11 cellular contexts compared by ENCODE assay signal in genomic region chr6:125931733-125932450, GRCh38. TPM values are rescaled to one million over a fixed set of nuclear protein-coding genes. Genes with fewer than 3 reads are reported as not detected.
DNase-seq lines count a peak whose midpoint lies in the region; ATAC-seq, FAIRE-seq and TF ChIP-seq lines count a peak whose summit lies in the region.
"Had no signal": no experiment of that assay in that cellular context is flagged by ENCODE, and none has a peak within 500 bp of the region (broad histone marks: within the 10 kb centered on the region; RNA-seq: fewer than 3 reads in every experiment).

No MANE protein-coding gene starts in this region.

- DNase-seq in GM13977 (ENCODE audit: low spot score) (peak; percentile 23), K562 (ENCODE audit: extremely low read depth in 1 of 4, low spot score in 3 of 4) (no peak), A673 (ENCODE audit: low spot score) (no peak), NCI-H345 treated with DMSO at 0.1 percent for 48 hours (lab: John Stamatoyannopoulos, UW; ENCODE audit: unreplicated experiment) (no peak), left colon (no peak)
- DNase-seq in stimulated activated CD4-positive, alpha-beta T cell treated with anti-CD3 and anti-CD28 coated beads, Interleukin-4, amount 100 ng/mL, for 1 hour: no peak
- DNase-seq: CD8-positive, alpha-beta memory T cell; left cardiac atrium had no signal

- H3K27me3 ChIP-seq in K562 (ENCODE audit: control insufficient read depth in 2 of 2, insufficient read depth in 2 of 2, low read length in 2 of 2): no peaks in the 10 kb centered on the region
- H3K27me3 ChIP-seq in A673 (replicated peaks; ENCODE audit: insufficient read depth, low read depth, low read length, poor library complexity): no peaks in the 10 kb centered on the region

- H3K79me2 ChIP-seq in K562 (ENCODE audit: control insufficient read depth, insufficient read depth, low read length): no peaks in the 10 kb centered on the region

- TF ChIP-seq EP300 in K562 (IDR thresholded peaks at IDR 0.05; ENCODE audit: low read length): no peak

- H3K9ac ChIP-seq in K562 (ENCODE audit: insufficient read depth in 1 of 2, low read depth in 2 of 2, low read length in 2 of 2): no peak overlapping the region

- TF ChIP-seq RAD21 in K562 (CRISPR knock-in tag; conservative IDR thresholded peaks at IDR 0.05 in 1 of 2, IDR thresholded peaks at IDR 0.05 in 1 of 2): no peak

- in situ Hi-C loops in GM13977 (cut with MboI; ENCODE audit: low pct_unique_long_range_greater_than_20kb, low sequenced_read_pairs, unreplicated experiment) (no loop called here), K562 (cut with MboI) (no loop called here)

- 77% methylated on average over 4 of the region's 4 CpGs for WGBS in K562 (ENCODE audit: insufficient coverage, low coverage, missing lambda C conversion rate)

- no peak overlapping the region for H3K4me3 ChIP-seq in K562
- no peak overlapping the region for H3K4me3 ChIP-seq in A673 (ENCODE audit: low read depth, low read length, poor library complexity, severe bottlenecking)
- H3K4me3 ChIP-seq: prostate gland had no signal

- POLR2A ChIA-PET in K562 (lab: Yijun Ruan, JAX): interaction anchor here (0.8 to 1.4 kb wide), 3 partner anchors 12 to 14 kb away, joined by 3 to 5 read pairs (median 3); no protein-coding TSS in a partner anchor
- POLR2A ChIA-PET in A673 (lab: Charles Lee; ENCODE audit: low non-redundant PET): no interaction called here

- CTCF ChIA-PET in K562 (lab: Yijun Ruan, JAX; ENCODE audit: low intra/inter-chr PET ratio): no interaction called here
- CTCF ChIA-PET in A673 (lab: Charles Lee): no interaction called here

- H2AFZ ChIP-seq in K562 (ENCODE audit: low read depth, low read length): no peak overlapping the region

- no peak for TF ChIP-seq CTCF in GM13977 (IDR thresholded peaks at IDR 0.05; ENCODE audit: extremely low read depth, insufficient read depth, missing control alignments)
- no peak for TF ChIP-seq CTCF in K562 (IDR thresholded peaks at IDR 0.05 in 2 of 3, conservative IDR thresholded peaks at IDR 0.05 in 1 of 3; ENCODE audit: insufficient read depth in 2 of 3, low read depth in 1 of 3, low read length in 3 of 3)
- TF ChIP-seq CTCF in A673 (conservative IDR thresholded peaks at IDR 0.05; ENCODE audit: low read depth, low read length): no peak

- H3K9me1 ChIP-seq in K562 (ENCODE audit: control insufficient read depth, insufficient read depth, low read length): no peaks in the 10 kb centered on the region

- FAIRE-seq in K562 (lab: Jason Lieb, UNC): no peak

- H3K4me2 ChIP-seq in K562 (ENCODE audit: insufficient read depth, low read length): no peak overlapping the region

- H3K4me1 ChIP-seq in K562 (replicated peaks in 1 of 2; ENCODE audit: control insufficient read depth in 2 of 2, insufficient read depth in 2 of 2, low read length in 2 of 2): no peaks in the 10 kb centered on the region; a peak in 1 of 5 replicates
- H3K4me1 ChIP-seq in A673 (ENCODE audit: insufficient read depth, low read length, poor library complexity, severe bottlenecking): no peaks in the 10 kb centered on the region
- H3K4me1 ChIP-seq: prostate gland had no signal

- H3K27ac ChIP-seq in K562 (ENCODE audit: extremely low read depth, low read depth, low read length): no peak overlapping the region
- H3K27ac ChIP-seq in A673 (ENCODE audit: low read depth, low read length, poor library complexity, severe bottlenecking): no peak overlapping the region
- H3K27ac ChIP-seq: prostate gland had no signal

- H3K36me3 ChIP-seq in K562 (ENCODE audit: control insufficient read depth, insufficient read depth, low read length) (peaks cover 17% of the 10 kb centered on the region), A673 (ENCODE audit: insufficient read depth, low read length, poor library complexity, severe bottlenecking) (no peaks in the 10 kb centered on the region)
- H3K36me3 ChIP-seq: prostate gland had no signal

- peak; percentile 74 for ATAC-seq in GM19452 (IDR thresholded peaks at IDR 0.05; ENCODE audit: unreplicated experiment)
- ATAC-seq in HG03139 (IDR thresholded peaks at IDR 0.05; ENCODE audit: unreplicated experiment): peak; percentile 68
- ATAC-seq in K562: peak; percentile 12; the same call in 1 of the 3 replicates
- ATAC-seq in left colon: no peak

- BruUV-seq in K562 (replicated peaks; lab: Mats Ljungman, UMichigan): no TSS peak
- no TSS peak for BruUV-seq in A673 (replicated peaks; lab: Mats Ljungman, UMichigan)

- no peaks in the 10 kb centered on the region for H3K9me3 ChIP-seq in K562 (replicated peaks; ENCODE audit: control insufficient read depth, insufficient read depth, low read depth, low read length)
- no peaks in the 10 kb centered on the region for H3K9me3 ChIP-seq in A673 (ENCODE audit: low read depth, low read length, poor library complexity, severe bottlenecking)
- H3K9me3 ChIP-seq: prostate gland had no signal

- no peak for TF ChIP-seq POLR2A in K562 (conservative IDR thresholded peaks at IDR 0.05)

- H4K20me1 ChIP-seq in K562 (replicated peaks; ENCODE audit: control insufficient read depth, insufficient read depth, low read length): no peaks in the 10 kb centered on the region

- intact Hi-C loops in K562 (cut with micrococcal nuclease) (no loop called here), A673 (cut with micrococcal nuclease; ENCODE audit: unreplicated experiment) (no loop called here), left colon (cut with DNase I, micrococcal nuclease) (no loop called here)

TF ChIP-seq in K562, 482 proteins besides CTCF, POLR2A, EP300 and RAD21:
- no peak for TF ChIP-seq NRF1 (conservative IDR thresholded peaks at IDR 0.05 in 1 of 2, IDR thresholded peaks at IDR 0.05 in 1 of 2)
- no peak for TF ChIP-seq CREM (IDR thresholded peaks at IDR 0.05; ENCODE audit: low read depth)
- TF ChIP-seq KDM5B (IDR thresholded peaks at IDR 0.05; ENCODE audit: insufficient replicate concordance, low read depth, low read length): no peak
- peak; percentile 75; the same call in 1 of the 2 replicates for TF ChIP-seq ZNF431 (CRISPR knock-in tag; IDR thresholded peaks at IDR 0.05)
- no peak for TF ChIP-seq HBP1 (CRISPR knock-in tag; IDR thresholded peaks at IDR 0.05)

RNA-seq across cellular contexts. Expression of gene HINT3, which starts 24.7 kb away (rescaled TPM):
- 1.1 and 2.9 TPM in 2 replicates for total RNA-seq in K562 (2011; cell fraction: chromatin; rRNA removed; ENCODE audit: low replicate concordance)
- 1.2 and 1.3 TPM in 2 replicates for total RNA-seq in K562 (2011; cell fraction: nucleolus; rRNA removed)
- total RNA-seq in K562 (2011; cell fraction: nucleoplasm; rRNA removed): 2.2 and 4.0 TPM in 2 replicates
- total RNA-seq in K562 (2014; rRNA removed): 11.8 and 13.7 TPM in 2 replicates
- total RNA-seq in K562 (2014; rRNA removed; fragmentation: Illumina TruSeq; extraction: Trizol): 16.6 and 16.9 TPM in 2 replicates
- total RNA-seq in K562 (2015; rRNA removed; fragmentation: Illumina TruSeq; extraction: Trizol): 14.6 and 16.2 TPM in 2 replicates
- 10.8 and 11.3 TPM in 2 replicates for total RNA-seq in K562 (2021)
- 4.7 and 5.1 TPM in 2 replicates for polyA plus RNA-seq in K562 (2011; rRNA removed)
- 2.4 and 2.8 TPM in 2 replicates for polyA plus RNA-seq in K562 (2011; cell fraction: cytosol; rRNA removed)
- polyA plus RNA-seq in K562 (2011; cell fraction: nucleus; rRNA removed): 0.98 and 1.3 TPM in 2 replicates
- polyA plus RNA-seq in K562 (2012): 15.3 and 21.7 TPM in 2 replicates
- polyA plus RNA-seq in K562 (2014; fragmentation: Illumina TruSeq; extraction: Trizol): 12.6 and 13.7 TPM in 2 replicates
- polyA plus RNA-seq in K562 (2014; fragmentation: Nextera tagmentation; extraction: Ambion mirVana): 1 to 10 TPM; 1.4 to 1.9 TPM
- 7.6 and 8.9 TPM in 2 replicates for polyA plus RNA-seq in K562 (2014; rRNA removed)
- polyA minus RNA-seq in K562 (2011; rRNA and poly(A)+ RNA removed): 3.1 and 4.7 TPM in 2 replicates
- 3.5 and 6.0 TPM in 2 replicates for polyA minus RNA-seq in K562 (2011; cell fraction: cytosol; rRNA and poly(A)+ RNA removed)
- 1.3 and 2.2 TPM in 2 replicates for polyA minus RNA-seq in K562 (2011; cell fraction: nucleus; rRNA and poly(A)+ RNA removed)
- total RNA-seq in A673 (2021): 15.0 and 15.8 TPM in 2 replicates
- 10 to 100 TPM; 24.7 to 25.7 TPM for total RNA-seq in left colon

RNA-seq across cellular contexts. Expression of gene TRMT11, which starts 54.4 kb away (rescaled TPM):
- total RNA-seq in K562 (2011; cell fraction: chromatin; rRNA removed; ENCODE audit: low replicate concordance): 88.5 and 187 TPM in 2 replicates
- total RNA-seq in K562 (2011; cell fraction: nucleolus; rRNA removed): 41.2 and 47.4 TPM in 2 replicates
- total RNA-seq in K562 (2011; cell fraction: nucleoplasm; rRNA removed): 59.8 and 74.4 TPM in 2 replicates
- total RNA-seq in K562 (2014; rRNA removed) (38.2 and 40.5 TPM in 2 replicates), K562 (2014; rRNA removed; fragmentation: Illumina TruSeq; extraction: Trizol) (60.8 and 68.2 TPM in 2 replicates), K562 (2015; rRNA removed; fragmentation: Illumina TruSeq; extraction: Trizol) (47.2 and 53.0 TPM in 2 replicates), K562 (2021) (38.8 and 41.3 TPM in 2 replicates), A673 (2021) (25.9 and 29.1 TPM in 2 replicates), left colon (10 to 100 TPM; 15.9 to 17.2 TPM)
- polyA plus RNA-seq in K562 (2011; rRNA removed) (68.1 and 88.0 TPM in 2 replicates), K562 (2014; fragmentation: Illumina TruSeq; extraction: Trizol) (34.8 and 46.8 TPM in 2 replicates), K562 (2014; fragmentation: Nextera tagmentation; extraction: Ambion mirVana) (10 to 100 TPM; 72.4 to 76.3 TPM), K562 (2014; rRNA removed) (59.6 and 59.8 TPM in 2 replicates)
- polyA plus RNA-seq in K562 (2011; cell fraction: cytosol; rRNA removed): 8.9 and 26.0 TPM in 2 replicates
- 136 and 190 TPM in 2 replicates for polyA plus RNA-seq in K562 (2011; cell fraction: nucleus; rRNA removed)
- polyA plus RNA-seq in K562 (2012): 23.3 and 23.7 TPM in 2 replicates
- polyA minus RNA-seq in K562 (2011; rRNA and poly(A)+ RNA removed): 99.9 and 108 TPM in 2 replicates
- polyA minus RNA-seq in K562 (2011; cell fraction: cytosol; rRNA and poly(A)+ RNA removed): 23.4 and 24.7 TPM in 2 replicates
- 117 and 147 TPM in 2 replicates for polyA minus RNA-seq in K562 (2011; cell fraction: nucleus; rRNA and poly(A)+ RNA removed)
